ENCODE assay signal across 8 cellular contexts in the genomic region with DNA sequence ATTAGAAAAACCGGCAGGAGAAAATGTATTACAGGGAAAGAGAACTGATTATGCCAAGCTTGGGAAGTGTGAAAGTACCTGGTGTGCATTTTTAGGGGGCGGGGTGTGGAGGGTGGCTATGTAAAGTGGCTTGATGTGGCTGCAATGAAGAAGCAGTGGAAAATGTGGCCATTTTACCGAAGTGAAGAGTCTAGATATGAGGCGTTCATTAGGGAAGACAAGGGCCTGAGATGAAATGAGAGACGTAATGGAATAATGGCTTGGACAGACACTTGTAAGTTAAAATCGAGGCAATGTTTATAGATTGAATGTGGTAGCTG. TPM values are rescaled to one million over a fixed set of nuclear protein-coding genes. Genes with fewer than 3 reads are reported as not detected.
A peak's percentile ranks its signal among the peaks of the same experiment; 100 is the strongest.
DNase-seq lines count a peak whose midpoint lies in the region; ATAC-seq and TF ChIP-seq lines count a peak whose summit lies in the region.

No MANE protein-coding gene starts in this region.

- TF ChIP-seq CTCF in WERI-Rb-1 (IDR thresholded peaks at IDR 0.05; ENCODE audit: low read depth, low read length) (no peak), upper lobe of right lung (IDR thresholded peaks at IDR 0.05) (no peak)

- H3K9ac ChIP-seq in Karpas-422 (ENCODE audit: low read length) = peak overlapping the region; percentile 86

- H2AFZ ChIP-seq in Karpas-422 (ENCODE audit: low read length) = no peak overlapping the region

- peak overlapping the region; percentile 95 for H3K27ac ChIP-seq in Karpas-422 (ENCODE audit: low read length)
- peak overlapping the region; percentile 90 for H3K27ac ChIP-seq in WERI-Rb-1
- H3K27ac ChIP-seq in upper lobe of right lung = peak overlapping the region; percentile 95

- no peaks in the 10 kb centered on the region for H3K27me3 ChIP-seq in Karpas-422 (ENCODE audit: low read length)
- H3K27me3 ChIP-seq in WERI-Rb-1 (ENCODE audit: insufficient read depth, low read depth, severe bottlenecking) = no peaks in the 10 kb centered on the region
- H3K27me3 ChIP-seq in upper lobe of right lung = no peaks in the 10 kb centered on the region

- H3K36me3 ChIP-seq in Karpas-422 (ENCODE audit: insufficient read depth, low read length) (peaks cover 8% of the 10 kb centered on the region; the same call in 1 of the 2 replicates), WERI-Rb-1 (peaks cover 7% of the 10 kb centered on the region), upper lobe of right lung (no peaks in the 10 kb centered on the region)

- intact Hi-C loops in upper lobe of right lung (cut with DNase I) = no loop called here

- H3K9me3 ChIP-seq in Karpas-422 (ENCODE audit: low read length) = no peaks in the 10 kb centered on the region
- H3K9me3 ChIP-seq in WERI-Rb-1 (ENCODE audit: severe bottlenecking) = no peaks in the 10 kb centered on the region
- H3K9me3 ChIP-seq in upper lobe of right lung = no peaks in the 10 kb centered on the region

- no peaks in the 10 kb centered on the region for H3K9me3 Mint-ChIP-seq in naive B cell

- peak overlapping the region; percentile 91 for H3K4me2 ChIP-seq in Karpas-422 (ENCODE audit: low read depth, low read length, poor library complexity, severe bottlenecking)

- H3K4me1 Mint-ChIP-seq in naive B cell = peaks cover 21 to 44% (median 30%) of the 10 kb centered on the region in 3 donors

- no peaks in the 10 kb centered on the region for H4K20me1 ChIP-seq in Karpas-422 (ENCODE audit: insufficient read depth, low read depth, low read length)

- H3K4me3 ChIP-seq in Karpas-422 (ENCODE audit: low read length) (peak overlapping the region; percentile 77), WERI-Rb-1 (ENCODE audit: low read depth, low read length) (peak overlapping the region; percentile 98), upper lobe of right lung (peak overlapping the region; percentile 77)

- peaks cover 94% of the 10 kb centered on the region for H3K79me2 ChIP-seq in Karpas-422 (ENCODE audit: low read length)

- H3K27me3 Mint-ChIP-seq in naive B cell = no peaks in the 10 kb centered on the region

- ATAC-seq in naive B cell (ENCODE audit: low read depth in 2 of 2) (no peak), upper lobe of right lung (no peak)

- DNase-seq in DMS79 (lab: John Stamatoyannopoulos, UW) (peak; percentile 58), Karpas-422 (peak; percentile 93), WERI-Rb-1 (peak; percentile 13), dermis microvascular lymphatic vessel endothelial cell (ENCODE audit: low read depth in 2 of 2) (peak; percentile 46 to 67), naive B cell (peak; percentile 17), upper lobe of right lung (no peak), H4 (ENCODE audit: low spot score) (no peak), T1000 (lab: John Stamatoyannopoulos, UW) (no peak)

- H3K36me3 Mint-ChIP-seq in naive B cell = peaks cover 0 to 7% of the 10 kb centered on the region in 2 donors

- H3K9me2 ChIP-seq in Karpas-422 (replicated peaks; ENCODE audit: insufficient read depth, low read length) = no peaks in the 10 kb centered on the region

- H3K27ac Mint-ChIP-seq in naive B cell = peak overlapping the region; percentile 49 to 99 (median 94)

- H3K4me1 ChIP-seq in Karpas-422 (ENCODE audit: low read length) (peaks cover 62% of the 10 kb centered on the region), upper lobe of right lung (no peaks in the 10 kb centered on the region)

- peak overlapping the region; percentile 92 to 100 (median 96) for H3K4me3 Mint-ChIP-seq in naive B cell

RNA-seq across cellular contexts. Expression of a gene that starts 1.2 kb away (rescaled TPM):
- 85.9 and 169 TPM in 2 replicates for total RNA-seq in Karpas-422 (2014; rRNA removed; shearing (Covaris generic); ENCODE audit: low replicate concordance)
- 80.2 and 83.8 TPM in 2 replicates for total RNA-seq in dermis microvascular lymphatic vessel endothelial cell
- polyA plus RNA-seq in naive B cell (ENCODE audit: low read depth in 6 of 6) = 10 to 100 TPM; 15.1 to 24.6 (median 20.6) TPM
- 69.9 TPM for total RNA-seq in upper lobe of right lung
- total RNA-seq in H4 (2014; rRNA removed; shearing (Covaris generic)) = 71.2 and 89.0 TPM in 2 replicates

RNA-seq across cellular contexts. Expression of a gene that starts 1.5 kb away (rescaled TPM):
- 42.2 and 42.5 TPM in 2 replicates for total RNA-seq in Karpas-422 (2014; rRNA removed; shearing (Covaris generic); ENCODE audit: low replicate concordance)
- total RNA-seq in dermis microvascular lymphatic vessel endothelial cell (11.0 and 14.7 TPM in 2 replicates), upper lobe of right lung (28.8 TPM)
- under 1 TPM in 4 of 6 donors, not detected in 2; 0.05 to 0.81 (median 0.61) TPM for polyA plus RNA-seq in naive B cell (ENCODE audit: low read depth in 6 of 6)
- total RNA-seq in H4 (2014; rRNA removed; shearing (Covaris generic)) = 6.6 and 8.1 TPM in 2 replicates

Comparison
In these comparisons a context has a peak if more than half of its experiments do, and no peak if none do; other contexts are left out.
1. DNase-seq: peak in DMS79 (single experiment), Karpas-422 (single experiment), WERI-Rb-1 (single experiment), dermis microvascular lymphatic vessel endothelial cell (2 of 2) and naive B cell (single experiment); none in upper lobe of right lung (single experiment), H4 (single experiment) and T1000 (single experiment).
2. Peak in every context shown above with its lines, with median percentiles within 50 percentile points of each other: H3K27ac ChIP-seq and H3K4me3 ChIP-seq.